In the genomic region with DNA sequence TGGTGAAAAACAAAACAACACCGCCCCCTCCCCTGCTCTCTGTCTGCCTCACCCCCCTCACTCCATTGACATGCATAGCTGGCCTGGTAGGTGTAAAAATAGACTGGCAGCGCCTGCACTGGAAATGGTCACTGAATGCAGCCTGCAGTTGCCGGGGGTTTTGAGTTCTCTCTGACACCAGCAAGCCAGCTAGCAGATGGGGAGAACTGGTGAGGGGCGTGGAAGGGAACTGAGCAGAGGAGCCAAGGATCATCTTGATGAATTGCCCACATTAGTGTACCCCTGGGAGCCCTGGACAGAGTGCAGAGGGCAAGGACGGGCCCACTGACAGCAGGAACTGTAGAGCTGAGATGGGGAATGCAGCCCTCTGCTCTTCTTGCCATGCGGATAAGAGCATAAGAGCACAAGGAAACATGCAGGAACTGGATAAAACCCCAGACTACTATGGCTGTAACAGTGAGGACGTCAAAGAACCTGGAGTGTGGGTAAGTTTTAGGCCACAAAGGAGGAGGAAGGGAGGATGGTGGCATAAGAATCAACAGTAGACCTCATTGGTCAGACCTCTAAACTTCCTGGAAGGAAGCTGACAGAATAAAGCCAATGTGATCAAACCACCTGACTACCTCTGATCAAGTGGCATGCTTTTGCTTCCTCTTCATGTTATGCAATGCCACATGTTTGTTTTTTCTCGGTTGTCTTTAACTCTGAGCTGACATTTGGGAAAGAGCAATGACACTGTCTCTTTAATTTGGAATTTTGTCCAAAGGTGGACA, we compare ENCODE assay signal across 10 cellular contexts.
DNase-seq lines count a peak whose midpoint lies in the region; ATAC-seq and TF ChIP-seq lines count a peak whose summit lies in the region.
"Had no signal": no experiment of that assay in that cellular context is flagged by ENCODE, and none has a peak within 500 bp of the region (broad histone marks: within the 10 kb centered on the region; RNA-seq: fewer than 3 reads in every experiment).

No MANE protein-coding gene starts in this region.

- H3K27me3 ChIP-seq in H7 (ENCODE audit: control insufficient read depth, insufficient read depth, low read length) (no peaks in the 10 kb centered on the region), WERI-Rb-1 (ENCODE audit: insufficient read depth, low read depth, severe bottlenecking) (no peaks in the 10 kb centered on the region), iPS-15b (ENCODE audit: control insufficient read depth, insufficient read depth, low read length) (no peaks in the 10 kb centered on the region)

- peaks cover 29% of the 10 kb centered on the region for H3K4me1 ChIP-seq in iPS-15b (ENCODE audit: control insufficient read depth, insufficient read depth, low read length)

- in situ Hi-C loops in GM13977 (cut with MboI; ENCODE audit: low pct_unique_long_range_greater_than_20kb, low sequenced_read_pairs, unreplicated experiment): no loop called here

- ATAC-seq in sciatic nerve: peak; percentile 52
- ATAC-seq in stimulated activated naive CD8-positive, alpha-beta T cell treated with anti-CD3 and anti-CD28 coated beads, Interleukin-15, Interleukin-2, amounts not matched to agents 100 U/mL and 50 U/mL, for 24 hours: no peak
- ATAC-seq: naive thymus-derived CD4-positive, alpha-beta T cell had no signal

- H3K36me3 ChIP-seq in H7 (replicated peaks; ENCODE audit: control insufficient read depth, insufficient read depth, low read length): no peaks in the 10 kb centered on the region
- H3K36me3 ChIP-seq in WERI-Rb-1: no peaks in the 10 kb centered on the region; the same call in 1 of the 2 replicates
- no peaks in the 10 kb centered on the region for H3K36me3 ChIP-seq in iPS-15b (ENCODE audit: control insufficient read depth, insufficient read depth, low read length)

- TF ChIP-seq CTCF in WERI-Rb-1 (IDR thresholded peaks at IDR 0.05; ENCODE audit: low read depth, low read length) (no peak), GM13977 (IDR thresholded peaks at IDR 0.05; ENCODE audit: extremely low read depth, insufficient read depth, missing control alignments) (no peak)

- H3K9ac ChIP-seq in iPS-15b (ENCODE audit: low read depth, low read length): no peak overlapping the region

- H3K4me3 ChIP-seq in H7 (ENCODE audit: insufficient read depth, low read depth, low read length): no peak overlapping the region
- no peak overlapping the region for H3K4me3 ChIP-seq in WERI-Rb-1 (ENCODE audit: low read depth, low read length)
- H3K4me3 ChIP-seq in iPS-15b (ENCODE audit: low read depth, low read length): peak overlapping the region; percentile 24

- H3K27ac ChIP-seq in WERI-Rb-1: no peak overlapping the region

- H3K9me3 ChIP-seq in WERI-Rb-1 (ENCODE audit: severe bottlenecking) (no peaks in the 10 kb centered on the region), iPS-15b (ENCODE audit: control insufficient read depth, insufficient read depth, low read length) (no peaks in the 10 kb centered on the region)

- intact Hi-C loops in sciatic nerve (cut with DNase I): no loop called here

- DNase-seq in H7 (peak; percentile 32), WERI-Rb-1 (peak; percentile 44), sciatic nerve (ENCODE audit: low spot score) (peak; percentile 60), Kasumi-1 (lab: John Stamatoyannopoulos, UW) (no peak), NCI-H1092 treated with DMSO at 0.1 percent for 48 hours (lab: John Stamatoyannopoulos, UW) (no peak), GM13977 (ENCODE audit: low spot score) (no peak)
- no peak for DNase-seq in stimulated activated naive CD8-positive, alpha-beta T cell treated with anti-CD3 and anti-CD28 coated beads, Interleukin-15, Interleukin-2, amounts not matched to agents 100 U/mL and 50 U/mL, for 24 hours
- DNase-seq: activated naive CD4-positive, alpha-beta T cell treated with Interleukin-2 at 50 U/mL for 16 hours; naive thymus-derived CD4-positive, alpha-beta T cell had no signal

Comparison
In these comparisons a context has a peak if more than half of its experiments do, and no peak if none do; other contexts are left out.
1. DNase-seq: peak in H7 (single experiment), WERI-Rb-1 (single experiment) and sciatic nerve (single experiment); none in Kasumi-1 (0 of 2), NCI-H1092 treated with DMSO at 0.1 percent for 48 hours (single experiment), stimulated activated naive CD8-positive, alpha-beta T cell treated with anti-CD3 and anti-CD28 coated beads, Interleukin-15, Interleukin-2, amounts not matched to agents 100 U/mL and 50 U/mL, for 24 hours (single experiment) and GM13977 (single experiment).